Comparison of ENCODE assay signal across 25 cellular contexts in genomic region chr2:185695711-185696110, GRCh38. TPM values are rescaled to one million over a fixed set of nuclear protein-coding genes. Genes with fewer than 3 reads are reported as not detected.
"Had no signal": no experiment of that assay in that cellular context is flagged by ENCODE, and none has a peak within 500 bp of the region (broad histone marks: within the 10 kb centered on the region; RNA-seq: fewer than 3 reads in every experiment).

No MANE protein-coding gene starts in this region.

- H3K27me3 Mint-ChIP-seq: activated CD8-positive, alpha-beta T cell treated with anti-CD3 and anti-CD28 coated beads for 36 hours; activated naive CD4-positive, alpha-beta T cell treated with anti-CD3 and anti-CD28 coated beads, Interleukin-2, amount 10 ng/mL, durations not matched to agents 7 days and 5 days; activated naive CD8-positive, alpha-beta T cell treated with anti-CD3 and anti-CD28 coated beads for 36 hours had no signal

- ATAC-seq: activated CD8-positive, alpha-beta T cell treated with anti-CD3 and anti-CD28 coated beads for 36 hours; activated T-cell treated with anti-CD3 and anti-CD28 coated beads, Interleukin-2, amount 50 U/mL, for 72 hours had no signal

- H3K4me3 Mint-ChIP-seq: activated CD8-positive, alpha-beta T cell treated with anti-CD3 and anti-CD28 coated beads for 36 hours; activated naive CD4-positive, alpha-beta T cell treated with anti-CD3 and anti-CD28 coated beads, Interleukin-2, amount 10 ng/mL, durations not matched to agents 7 days and 5 days; activated naive CD8-positive, alpha-beta T cell treated with anti-CD3 and anti-CD28 coated beads for 36 hours; activated T-cell treated with anti-CD3 and anti-CD28 coated beads, Interleukin-2, amount 50 U/mL, for 72 hours had no signal

- DNase-seq: activated CD4-positive, alpha-beta T cell treated with anti-CD3 and anti-CD28 coated beads for 4 hours; activated CD8-positive, alpha-beta memory T cell treated with anti-CD3 and anti-CD28 coated beads, Interleukin-2, amount 50 U/mL, for 4 hours; activated CD8-positive, alpha-beta T cell treated with anti-CD3 and anti-CD28 coated beads for 36 hours; activated gamma-delta T cell treated with Interleukin-2 at 50 U/mL for 16 hours; activated naive CD4-positive, alpha-beta T cell treated with anti-CD3 and anti-CD28 coated beads, Interleukin-2, amount 10 ng/mL, durations not matched to agents 7 days and 5 days; activated naive CD8-positive, alpha-beta T cell treated with anti-CD3 and anti-CD28 coated beads for 36 hours; activated T-cell treated with anti-CD3 and anti-CD28 coated beads, Interleukin-2, amount 50 U/mL, for 72 hours; adrenal gland; anterior cingulate cortex; cerebellar nuclear complex; colonic mucosa; Karpas-422; MM.1S; NCI-H1092; NCI-H1417; NCI-H1694 treated with DMSO at 0.1 percent for 48 hours; NCI-H2029 treated with DMSO at 0.1 percent for 48 hours; NCI-H2171; NCI-H345; NCI-H510A treated with DMSO at 0.1 percent for 48 hours; Peyer's patch; SHP77 treated with DMSO at 0.1 percent for 48 hours; T-helper 1 cell; WERI-Rb-1 had no signal

- H3K4me1 Mint-ChIP-seq: activated naive CD4-positive, alpha-beta T cell treated with anti-CD3 and anti-CD28 coated beads, Interleukin-2, amount 10 ng/mL, durations not matched to agents 7 days and 5 days; activated naive CD8-positive, alpha-beta T cell treated with anti-CD3 and anti-CD28 coated beads for 36 hours had no signal

- H3K36me3 Mint-ChIP-seq: activated naive CD4-positive, alpha-beta T cell treated with anti-CD3 and anti-CD28 coated beads, Interleukin-2, amount 10 ng/mL, durations not matched to agents 7 days and 5 days; activated naive CD8-positive, alpha-beta T cell treated with anti-CD3 and anti-CD28 coated beads for 36 hours had no signal

- H3K9me3 Mint-ChIP-seq: activated naive CD4-positive, alpha-beta T cell treated with anti-CD3 and anti-CD28 coated beads, Interleukin-2, amount 10 ng/mL, durations not matched to agents 7 days and 5 days; activated T-helper 2 cell treated with anti-CD3 and anti-CD28 coated beads, Interferon-gamma antibody, Interleukin-2, Interleukin-4, amounts not matched to agents 10 μg/mL and 5 μg/mL and 100 μg/mL, durations not matched to agents 14 hours and 24 hours and 36 hours had no signal

- H3K27ac Mint-ChIP-seq: activated CD8-positive, alpha-beta T cell treated with anti-CD3 and anti-CD28 coated beads for 36 hours; activated naive CD4-positive, alpha-beta T cell treated with anti-CD3 and anti-CD28 coated beads, Interleukin-2, amount 10 ng/mL, durations not matched to agents 7 days and 5 days; activated naive CD8-positive, alpha-beta T cell treated with anti-CD3 and anti-CD28 coated beads for 36 hours; activated T-cell treated with anti-CD3 and anti-CD28 coated beads, Interleukin-2, amount 50 U/mL, for 72 hours; activated T-helper 2 cell treated with anti-CD3 and anti-CD28 coated beads, Interferon-gamma antibody, Interleukin-2, Interleukin-4, amounts not matched to agents 10 μg/mL and 5 μg/mL and 100 μg/mL, durations not matched to agents 14 hours and 24 hours and 36 hours had no signal

RNA-seq across cellular contexts. Expression of gene FSIP2, which starts 42.9 kb away (rescaled TPM):
- total RNA-seq: activated naive CD8-positive, alpha-beta T cell treated with anti-CD3 and anti-CD28 coated beads for 36 hours had no signal
